ENCODE assay signal across 19 cellular contexts in genomic region chr3:129491794-129492193, GRCh38. TPM values are rescaled to one million over a fixed set of nuclear protein-coding genes. Genes with fewer than 3 reads are reported as not detected.
DNase-seq lines count a peak whose midpoint lies in the region; ATAC-seq and TF ChIP-seq lines count a peak whose summit lies in the region.
"Had no signal": no experiment of that assay in that cellular context is flagged by ENCODE, and none has a peak within 500 bp of the region (broad histone marks: within the 10 kb centered on the region; RNA-seq: fewer than 3 reads in every experiment).

No MANE protein-coding gene starts in this region.

- no peak overlapping the region for H2BK5ac ChIP-seq in neuronal stem cell (ENCODE audit: low read length)

- TF ChIP-seq CTCF in WTC11 (IDR thresholded peaks at IDR 0.05) (no peak), spleen (IDR thresholded peaks at IDR 0.05 in 8 of 11, conservative IDR thresholded peaks at IDR 0.05 in 3 of 11) (no peak)

- H3K36me3 Mint-ChIP-seq in WTC11, result peaks cover 19% of the 10 kb centered on the region

- 0 out of 2 replicates have a peak overlapping the region, but pooled peaks have one; percentile 46 for H3K27ac Mint-ChIP-seq in WTC11
- H3K27ac Mint-ChIP-seq: CD8-positive, alpha-beta T cell; IgD-negative memory B cell had no signal

- H3K4me2 ChIP-seq in neuronal stem cell (ENCODE audit: insufficient read depth, low read length, poor library complexity, severe bottlenecking), result no peak overlapping the region

- 94 to 97% (median 96%) methylated on average over 8 to 9 of the region's 9 CpGs for WGBS in spleen, 5 donors
- no CpG with 5 or more reads among the region's 9 CpGs for WGBS in neuronal stem cell (ENCODE audit: extremely low coverage in 2 of 2, insufficient read length in 2 of 2, insufficient replicate concordance in 1 of 2), 2 donors

- H3K9me3 ChIP-seq in spleen, result no peaks in the 10 kb centered on the region
- H3K9me3 ChIP-seq in neuronal stem cell (replicated peaks in 1 of 2; ENCODE audit: control insufficient read depth in 2 of 2, insufficient read depth in 1 of 2, low read depth in 1 of 2, low read length in 2 of 2), result no peaks in the 10 kb centered on the region

- H3K4me1 Mint-ChIP-seq in WTC11, result peaks cover 35% of the 10 kb centered on the region

- no peak overlapping the region for H3K14ac ChIP-seq in neuronal stem cell (ENCODE audit: low read length)

- no peak overlapping the region for H3K9ac ChIP-seq in neuronal stem cell (ENCODE audit: low read depth, low read length, poor library complexity)

- H3K18ac ChIP-seq in neuronal stem cell (ENCODE audit: low read length), result no peak overlapping the region

- H3K4me1 ChIP-seq in spleen (peaks cover 0 to 33% (median 11%) of the 10 kb centered on the region in 6 donors), neuronal stem cell (ENCODE audit: control insufficient read depth in 2 of 2, insufficient read depth in 1 of 2, low read depth in 1 of 2, low read length in 2 of 2) (peaks cover 5 to 15% of the 10 kb centered on the region in 2 donors)

- no peak for ATAC-seq in WTC11
- ATAC-seq: CD8-positive, alpha-beta T cell; PC-3 had no signal

- peaks cover 0 to 74% (median 0%) of the 10 kb centered on the region in 6 donors for H3K36me3 ChIP-seq in spleen
- peaks cover 8 to 48% of the 10 kb centered on the region in 2 donors for H3K36me3 ChIP-seq in neuronal stem cell (replicated peaks in 1 of 2; ENCODE audit: control insufficient read depth in 2 of 2, insufficient read depth in 2 of 2, low read length in 2 of 2)

- no peak overlapping the region for H2BK12ac ChIP-seq in neuronal stem cell (ENCODE audit: low read length)

- H2BK120ac ChIP-seq in neuronal stem cell (ENCODE audit: low read depth, low read length), result no peak overlapping the region

- H2BK15ac ChIP-seq in neuronal stem cell (ENCODE audit: low read length), result no peak overlapping the region

- no peaks in the 10 kb centered on the region; the same call in none of the 2 replicates for H3K27me3 Mint-ChIP-seq in WTC11 (ENCODE audit: low read depth)
- H3K27me3 Mint-ChIP-seq: IgD-negative memory B cell had no signal

- no peak overlapping the region for H2AFZ ChIP-seq in neuronal stem cell (ENCODE audit: low read length)

- H3K4me3 Mint-ChIP-seq in WTC11, result no peak overlapping the region
- H3K4me3 Mint-ChIP-seq: CD8-positive, alpha-beta T cell; IgD-negative memory B cell had no signal

- H3K4ac ChIP-seq in neuronal stem cell (ENCODE audit: low read length), result no peak overlapping the region

- DNase-seq in GM04504 (ENCODE audit: low read depth), result peak; percentile 58
- no peak for DNase-seq in WTC11 (ENCODE audit: low spot score)
- peak; percentile 86 for DNase-seq in iris pigment epithelial cell (ENCODE audit: low read depth)
- DNase-seq in spleen, result peak; percentile 40
- no peak for DNase-seq in neuronal stem cell (ENCODE audit: low spot score)
- no peak for DNase-seq in GDM1 (lab: John Stamatoyannopoulos, UW)
- DNase-seq in H4 (ENCODE audit: low spot score), result no peak
- no peak for DNase-seq in activated CD4-positive, alpha-beta T cell treated with anti-CD3 and anti-CD28 coated beads for 1 hour
- DNase-seq: ACHN; CD8-positive, alpha-beta T cell; DND-41; GF-D8; NCI-H1436; NCI-H2029 treated with DMSO at 0.1 percent for 48 hours; NCI-H526 treated with DMSO at 0.1 percent for 48 hours; NK-92 treated with Interleukin-12 subunit alpha and Interleukin-12 subunit beta, amount 100 ng/mL, for 24 hours; PC-3 had no signal

- H3K9me3 Mint-ChIP-seq in WTC11, result no peaks in the 10 kb centered on the region
- H3K9me3 Mint-ChIP-seq: CD8-positive, alpha-beta T cell; IgD-negative memory B cell had no signal

- H3K4me3 ChIP-seq in spleen (no peak overlapping the region), neuronal stem cell (ENCODE audit: low read length in 2 of 2) (no peak overlapping the region)
- H3K4me3 ChIP-seq: SK-N-MC had no signal

- no peak overlapping the region for H3K27ac ChIP-seq in spleen
- H3K27ac ChIP-seq in neuronal stem cell (replicated peaks; ENCODE audit: low read length), result no peak overlapping the region
- H3K27ac ChIP-seq: SK-N-MC had no signal

- TF ChIP-seq POLR2A in spleen (IDR thresholded peaks at IDR 0.05), result no peak

- intact Hi-C loops in spleen (cut with DNase I; ENCODE audit: low total_unique reads), result loop anchor here (5.0 to 10.0 kb wide), 3 partner anchors 111 to 443 kb away; no protein-coding TSS in a partner anchor

- no peak overlapping the region for H3K23ac ChIP-seq in neuronal stem cell (ENCODE audit: low read depth, low read length, poor library complexity)

- CTCF ChIA-PET in WTC11 (lab: Charles Lee), result interaction anchor here (0.6 to 1.5 kb wide), 4 partner anchors 52 to 135 kb away, joined by 3 to 5 read pairs (median 4); partner anchors contain the start of genes IFT122 and MBD4

- no peaks in the 10 kb centered on the region for H3K27me3 ChIP-seq in spleen (replicated peaks in 1 of 7)
- no peaks in the 10 kb centered on the region for H3K27me3 ChIP-seq in neuronal stem cell (ENCODE audit: control insufficient read depth in 3 of 3, insufficient read depth in 3 of 3, low read depth in 1 of 3, low read length in 3 of 3)

- no peak overlapping the region for H4K91ac ChIP-seq in neuronal stem cell (ENCODE audit: low read depth, low read length, poor library complexity)

- no peak overlapping the region for H2AK5ac ChIP-seq in neuronal stem cell (ENCODE audit: low read depth, low read length)

- no peak overlapping the region for H4K8ac ChIP-seq in neuronal stem cell (ENCODE audit: low read depth, low read length)

- POLR2A ChIA-PET in WTC11 (lab: Charles Lee), result interaction anchor here (1.5 kb wide), 1 partner anchor 70 kb away, joined by 3 read pairs; no protein-coding TSS in a partner anchor

- H3K79me1 ChIP-seq in neuronal stem cell (ENCODE audit: low read depth, low read length), result no peaks in the 10 kb centered on the region

TF ChIP-seq in WTC11, 78 proteins besides CTCF, POLR2A, EP300 and RAD21:
- TF ChIP-seq ZBTB21 (CRISPR knock-in tag; IDR thresholded peaks at IDR 0.05; ENCODE audit: borderline replicate concordance), result no peak
- no peak for TF ChIP-seq ZNF138 (CRISPR knock-in tag; conservative IDR thresholded peaks at IDR 0.05)
- no peak for TF ChIP-seq ZNF232 (CRISPR knock-in tag; IDR thresholded peaks at IDR 0.05)
- TF ChIP-seq SMAD4 (CRISPR knock-in tag; IDR thresholded peaks at IDR 0.05), result no peak
- TF ChIP-seq ATF1 (CRISPR knock-in tag; IDR thresholded peaks at IDR 0.05), result no peak
- no peak for TF ChIP-seq AFF4 (CRISPR knock-in tag; IDR thresholded peaks at IDR 0.05; ENCODE audit: borderline replicate concordance)
- TF ChIP-seq MXD4 (CRISPR knock-in tag; IDR thresholded peaks at IDR 0.05; ENCODE audit: borderline replicate concordance), result no peak

RNA-seq across cellular contexts. Expression of gene RHO, which starts 36.6 kb away (rescaled TPM):
- total RNA-seq in WTC11 (2021), result not detected in 3 replicates
- total RNA-seq in spleen, result not detected
- not detected for polyA plus RNA-seq in spleen
- polyA plus RNA-seq in neuronal stem cell (2013, experiment 1 of 2), result 0.06 TPM
- 0.01 TPM for polyA plus RNA-seq in neuronal stem cell (2013, experiment 2 of 2)
- not detected in 2 replicates for total RNA-seq in H4 (2014; rRNA removed; shearing (Covaris generic))
- total RNA-seq: CD8-positive, alpha-beta T cell; PC-3 had no signal
- polyA plus RNA-seq: IgD-negative memory B cell had no signal

RNA-seq across cellular contexts. Expression of gene H1-8, which starts 51.2 kb away (rescaled TPM):
- total RNA-seq in WTC11 (2021), result not detected in 3 replicates
- total RNA-seq in spleen, result not detected
- not detected for polyA plus RNA-seq in spleen
- not detected for polyA plus RNA-seq in neuronal stem cell (2013, experiment 1 of 2)
- polyA plus RNA-seq in neuronal stem cell (2013, experiment 2 of 2), result not detected
- total RNA-seq in H4 (2014; rRNA removed; shearing (Covaris generic)), result not detected in 2 replicates
- total RNA-seq: CD8-positive, alpha-beta T cell; PC-3 had no signal
- polyA plus RNA-seq: IgD-negative memory B cell had no signal

RNA-seq across cellular contexts. Expression of gene IFT122, which starts 51.8 kb away (rescaled TPM):
- total RNA-seq in WTC11 (2021) (21.6 to 24.2 TPM (median 22.8 TPM) in 3 replicates), spleen (10 to 100 TPM; 17.7 to 31.3 (median 25.2) TPM)
- polyA plus RNA-seq in spleen, result 1 to 10 TPM; 5.2 to 8.8 (median 8.5) TPM
- polyA plus RNA-seq in neuronal stem cell (2013, experiment 1 of 2), result 22.3 TPM
- polyA plus RNA-seq in neuronal stem cell (2013, experiment 2 of 2), result 21.0 TPM
- 12.4 and 23.6 TPM in 2 replicates for total RNA-seq in H4 (2014; rRNA removed; shearing (Covaris generic))

RNA-seq across cellular contexts. Expression of gene MBD4, which starts 52.0 kb away (rescaled TPM):
- 31.4 to 36.9 TPM (median 33.0 TPM) in 3 replicates for total RNA-seq in WTC11 (2021)
- 10 to 100 TPM; 47.7 to 72.6 (median 58.4) TPM for total RNA-seq in spleen
- polyA plus RNA-seq in spleen, result 10 to 100 TPM; 40.0 to 52.2 (median 41.4) TPM
- polyA plus RNA-seq in neuronal stem cell (2013, experiment 1 of 2), result 46.1 TPM
- polyA plus RNA-seq in neuronal stem cell (2013, experiment 2 of 2), result 47.3 TPM
- total RNA-seq in H4 (2014; rRNA removed; shearing (Covaris generic)), result 35.4 and 40.5 TPM in 2 replicates

Comparison
In these comparisons a context has a peak if more than half of its experiments do, and no peak if none do; other contexts are left out.
1. DNase-seq: peak in GM04504 (single experiment), iris pigment epithelial cell (single experiment) and spleen (single experiment); none in WTC11 (single experiment), neuronal stem cell (single experiment), GDM1 (single experiment), H4 (single experiment) and activated CD4-positive, alpha-beta T cell treated with anti-CD3 and anti-CD28 coated beads for 1 hour (single experiment).